Comparison of ENCODE assay signal across 11 cellular contexts in genomic region chr14:22513066-22513812, GRCh38.
DNase-seq lines count a peak whose midpoint lies in the region; ATAC-seq lines count a peak whose summit lies in the region.
"Had no signal": no experiment of that assay in that cellular context is flagged by ENCODE, and none has a peak within 500 bp of the region (broad histone marks: within the 10 kb centered on the region; RNA-seq: fewer than 3 reads in every experiment).

No MANE protein-coding gene starts in this region.

- no peak overlapping the region for H3K4me3 ChIP-seq in right cardiac atrium (ENCODE audit: low read length)

- no peak for DNase-seq in T-helper 2 cell treated with Interferon-gamma antibody and Interleukin-4, amounts not matched to agents 5 μg/mL and 100 μg/mL, for 36 hours (ENCODE audit: low spot score)
- DNase-seq in T-helper 2 cell (no peak), right cardiac atrium (no peak), activated gamma-delta T cell treated with Interleukin-2 at 50 U/mL for 16 hours (no peak), NCI-H1092 treated with DMSO at 0.1 percent for 48 hours (lab: John Stamatoyannopoulos, UW) (no peak)
- DNase-seq in stimulated activated naive B cell treated with anti-CD40 and anti-IgM and Interleukin-4, amounts not matched to agents 10 μg/mL and 1 μg/mL and 100 μg/mL, for 72 hours, result no peak
- DNase-seq: central memory CD4-positive, alpha-beta T cell; DMS153 had no signal

- ATAC-seq in activated T-helper 17 cell treated with anti-CD3 and anti-CD28 coated beads, Interleukin-2, amount 50 U/mL, for 72 hours (replicated peaks), result no peak
- ATAC-seq in right cardiac atrium, result peak; percentile 4 to 77
- ATAC-seq in stimulated activated naive B cell treated with anti-CD40 and anti-IgM and Interleukin-4, amounts not matched to agents 10 μg/mL and 1 μg/mL and 100 μg/mL, for 72 hours (replicated peaks), result no peak
- ATAC-seq in GM18517 (IDR thresholded peaks at IDR 0.05; ENCODE audit: unreplicated experiment), result no peak
- ATAC-seq: HepG2 had no signal

- peaks cover 92% of the 10 kb centered on the region for H3K36me3 Mint-ChIP-seq in T-helper 2 cell treated with Interferon-gamma antibody and Interleukin-4, amounts not matched to agents 5 μg/mL and 100 μg/mL, for 36 hours (ENCODE audit: low read depth)
- H3K36me3 Mint-ChIP-seq in activated T-helper 17 cell treated with anti-CD3 and anti-CD28 coated beads, Interleukin-2, amount 50 U/mL, for 72 hours (ENCODE audit: low read depth), result peaks cover 100% of the 10 kb centered on the region
- peaks cover 8 to 11% of the 10 kb centered on the region in 2 donors for H3K36me3 Mint-ChIP-seq in stimulated activated naive B cell treated with anti-CD40 and anti-IgM and Interleukin-4, amounts not matched to agents 10 μg/mL and 1 μg/mL and 100 μg/mL, for 72 hours

- intact Hi-C loops in right cardiac atrium (cut with DNase I), result no loop called here

- H3K27ac Mint-ChIP-seq in T-helper 2 cell treated with Interferon-gamma antibody and Interleukin-4, amounts not matched to agents 5 μg/mL and 100 μg/mL, for 36 hours, result peak overlapping the region; percentile 95
- H3K27ac Mint-ChIP-seq in activated T-helper 17 cell treated with anti-CD3 and anti-CD28 coated beads, Interleukin-2, amount 50 U/mL, for 72 hours, result peak overlapping the region; percentile 98
- H3K27ac Mint-ChIP-seq in stimulated activated naive B cell treated with anti-CD40 and anti-IgM and Interleukin-4, amounts not matched to agents 10 μg/mL and 1 μg/mL and 100 μg/mL, for 72 hours, result peak overlapping the region; percentile 56

- H3K27ac ChIP-seq in right cardiac atrium (ENCODE audit: low read length), result peak overlapping the region; percentile 77

- H3K27me3 ChIP-seq in right cardiac atrium (ENCODE audit: control insufficient read depth, insufficient read depth), result no peaks in the 10 kb centered on the region

- peak overlapping the region; percentile 91 for H3K4me3 Mint-ChIP-seq in T-helper 2 cell treated with Interferon-gamma antibody and Interleukin-4, amounts not matched to agents 5 μg/mL and 100 μg/mL, for 36 hours
- H3K4me3 Mint-ChIP-seq in activated T-helper 17 cell treated with anti-CD3 and anti-CD28 coated beads, Interleukin-2, amount 50 U/mL, for 72 hours, result peak overlapping the region; percentile 88
- no peak overlapping the region for H3K4me3 Mint-ChIP-seq in stimulated activated naive B cell treated with anti-CD40 and anti-IgM and Interleukin-4, amounts not matched to agents 10 μg/mL and 1 μg/mL and 100 μg/mL, for 72 hours

- no peaks in the 10 kb centered on the region for H3K9me3 ChIP-seq in right cardiac atrium (ENCODE audit: control insufficient read depth, low read length)

- 38% methylated on average over 3 of the region's 3 CpGs for WGBS in right cardiac atrium

- H3K9me3 Mint-ChIP-seq in T-helper 2 cell treated with Interferon-gamma antibody and Interleukin-4, amounts not matched to agents 5 μg/mL and 100 μg/mL, for 36 hours, result no peaks in the 10 kb centered on the region
- H3K9me3 Mint-ChIP-seq in activated T-helper 17 cell treated with anti-CD3 and anti-CD28 coated beads, Interleukin-2, amount 50 U/mL, for 72 hours, result no peaks in the 10 kb centered on the region
- H3K9me3 Mint-ChIP-seq in stimulated activated naive B cell treated with anti-CD40 and anti-IgM and Interleukin-4, amounts not matched to agents 10 μg/mL and 1 μg/mL and 100 μg/mL, for 72 hours, result no peaks in the 10 kb centered on the region

- peaks cover 81% of the 10 kb centered on the region for H3K4me1 Mint-ChIP-seq in T-helper 2 cell treated with Interferon-gamma antibody and Interleukin-4, amounts not matched to agents 5 μg/mL and 100 μg/mL, for 36 hours (ENCODE audit: low read depth)
- peaks cover 28% of the 10 kb centered on the region for H3K4me1 Mint-ChIP-seq in activated T-helper 17 cell treated with anti-CD3 and anti-CD28 coated beads, Interleukin-2, amount 50 U/mL, for 72 hours
- H3K4me1 Mint-ChIP-seq in stimulated activated naive B cell treated with anti-CD40 and anti-IgM and Interleukin-4, amounts not matched to agents 10 μg/mL and 1 μg/mL and 100 μg/mL, for 72 hours, result peaks cover 60 to 95% of the 10 kb centered on the region in 2 donors

- H3K4me1 ChIP-seq in right cardiac atrium (ENCODE audit: control insufficient read depth, insufficient read depth, low read length), result peaks cover 14% of the 10 kb centered on the region

- no peaks in the 10 kb centered on the region for H3K27me3 Mint-ChIP-seq in T-helper 2 cell treated with Interferon-gamma antibody and Interleukin-4, amounts not matched to agents 5 μg/mL and 100 μg/mL, for 36 hours (ENCODE audit: low read depth)
- H3K27me3 Mint-ChIP-seq in activated T-helper 17 cell treated with anti-CD3 and anti-CD28 coated beads, Interleukin-2, amount 50 U/mL, for 72 hours, result no peaks in the 10 kb centered on the region
- H3K27me3 Mint-ChIP-seq in stimulated activated naive B cell treated with anti-CD40 and anti-IgM and Interleukin-4, amounts not matched to agents 10 μg/mL and 1 μg/mL and 100 μg/mL, for 72 hours, result no peaks in the 10 kb centered on the region

Comparison
In these comparisons a context has a peak if more than half of its experiments do, and no peak if none do; other contexts are left out.
1. H3K4me3 Mint-ChIP-seq: peak in T-helper 2 cell treated with Interferon-gamma antibody and Interleukin-4, amounts not matched to agents 5 μg/mL and 100 μg/mL, for 36 hours (single experiment) and activated T-helper 17 cell treated with anti-CD3 and anti-CD28 coated beads, Interleukin-2, amount 50 U/mL, for 72 hours (single experiment); none in stimulated activated naive B cell treated with anti-CD40 and anti-IgM and Interleukin-4, amounts not matched to agents 10 μg/mL and 1 μg/mL and 100 μg/mL, for 72 hours (0 of 2).
2. ATAC-seq: peak in right cardiac atrium (2 of 2); none in activated T-helper 17 cell treated with anti-CD3 and anti-CD28 coated beads, Interleukin-2, amount 50 U/mL, for 72 hours (single experiment), stimulated activated naive B cell treated with anti-CD40 and anti-IgM and Interleukin-4, amounts not matched to agents 10 μg/mL and 1 μg/mL and 100 μg/mL, for 72 hours (0 of 2) and GM18517 (single experiment).
3. Peak in every context shown above with its lines, with median percentiles within 50 percentile points of each other: H3K27ac Mint-ChIP-seq.